34 cellular contexts compared by ENCODE assay signal in genomic region chr1:222459652-222460051, GRCh38.
"Had no signal": no experiment of that assay in that cellular context is flagged by ENCODE, and none has a peak within 500 bp of the region (broad histone marks: within the 10 kb centered on the region; RNA-seq: fewer than 3 reads in every experiment).

No MANE protein-coding gene starts in this region.

- H3K9me3 ChIP-seq: body of pancreas had no signal

- H3K27me3 ChIP-seq: adrenal gland, body of pancreas, brain microvascular endothelial cell, breast epithelium, cardiac muscle cell had no signal

- H3K27ac ChIP-seq: adrenal gland, body of pancreas, brain microvascular endothelial cell, breast epithelium, cardiac muscle cell, VCaP had no signal

- DNase-seq: activated B cell treated with CpG ODN at 0.5 μM for 24 hours; activated CD4-positive, alpha-beta memory T cell treated with anti-CD3 and anti-CD28 coated beads for 36 hours; activated CD4-positive, alpha-beta T cell treated with anti-CD3 and anti-CD28 coated beads for 4 hours; activated CD4-positive, alpha-beta T cell treated with anti-CD3 and anti-CD28 coated beads, Interleukin-2, amount 10 ng/mL, durations not matched to agents 24 days and 14 days; activated CD4-positive, alpha-beta T cell treated with anti-CD3 and anti-CD28 coated beads, Interleukin-2, amount 50 U/mL, for 1 hour; activated CD4-positive, alpha-beta T cell treated with anti-CD3 and anti-CD28 coated beads, Interleukin-2, amount 50 U/mL, for 4 hours; activated CD4-positive, CD25-positive, alpha-beta regulatory T cell treated with anti-CD3 and anti-CD28 coated beads, Interleukin-2, amount 50 U/mL, for 72 hours; activated CD8-positive, alpha-beta memory T cell treated with anti-CD3 and anti-CD28 coated beads, Interleukin-2, amount 50 U/mL, for 4 hours; activated CD8-positive, alpha-beta T cell treated with anti-CD3 and anti-CD28 coated beads for 36 hours; activated effector memory CD4-positive, alpha-beta T cell treated with anti-CD3 and anti-CD28 coated beads, Interleukin-2, amount 50 U/mL, for 16 hours; activated gamma-delta T cell treated with Interleukin-2 at 50 U/mL for 16 hours; activated naive CD4-positive, alpha-beta T cell; activated naive CD4-positive, alpha-beta T cell treated with anti-CD3 and anti-CD28 coated beads for 36 hours; activated naive CD4-positive, alpha-beta T cell treated with anti-CD3 and anti-CD28 coated beads, Interleukin-2, amount 50 U/mL, for 16 hours; activated naive CD8-positive, alpha-beta T cell treated with anti-CD3 and anti-CD28 coated beads for 36 hours; activated T-cell treated with anti-CD3 and anti-CD28 coated beads for 4 hours; activated T-cell treated with anti-CD3 and anti-CD28 coated beads, Interleukin-2, amount 50 U/mL, for 1 hour; activated T-cell treated with anti-CD3 and anti-CD28 coated beads, Interleukin-2, amount 50 U/mL, for 4 hours; activated T-cell treated with anti-CD3 and anti-CD28 coated beads, Interleukin-2, amount 50 U/mL, for 72 hours; amniotic stem cell; aorta; body of pancreas; brain microvascular endothelial cell; caudate nucleus; SW 1271; T-helper 1 cell had no signal

- H3K4me1 ChIP-seq: adrenal gland, breast epithelium had no signal

- H3K36me3 ChIP-seq: adrenal gland, brain microvascular endothelial cell, breast epithelium, cardiac muscle cell had no signal

- ATAC-seq: activated CD8-positive, alpha-beta T cell treated with anti-CD3 and anti-CD28 coated beads for 36 hours; activated naive CD4-positive, alpha-beta T cell treated with anti-CD3 and anti-CD28 coated beads, Interleukin-2, amount 50 U/mL, for 72 hours; activated T-cell treated with anti-CD3 and anti-CD28 coated beads, Interleukin-2, amount 50 U/mL, for 4 hours; activated T-cell treated with anti-CD3 and anti-CD28 coated beads, Interleukin-2, amount 50 U/mL, for 72 hours; activated T-helper 17 cell treated with anti-CD3 and anti-CD28 coated beads, Interleukin-2, amount 50 U/mL, for 72 hours; body of pancreas had no signal

- FAIRE-seq: astrocyte, TTC549 had no signal

- H3K4me3 ChIP-seq: adrenal gland, body of pancreas, breast epithelium, cardiac muscle cell had no signal
